ENCODE assay signal across 1 cellular context in genomic region chr13:74024314-74024713, GRCh38.
TF ChIP-seq lines count a peak whose summit lies in the region.

No MANE protein-coding gene starts in this region.

TF ChIP-seq in GM12878, 131 proteins besides CTCF, POLR2A, EP300 and RAD21 (continued from another document):
- no peak for TF ChIP-seq BCL3 (IDR thresholded peaks at IDR 0.05; ENCODE audit: borderline replicate concordance, insufficient read depth, low read depth, low read length, poor library complexity, severe bottlenecking)
- TF ChIP-seq USF2 (IDR thresholded peaks at IDR 0.05; ENCODE audit: borderline replicate concordance, low read depth, low read length): no peak
- TF ChIP-seq ZBTB33 (IDR thresholded peaks at IDR 0.05): no peak
- no peak for TF ChIP-seq SP1 (IDR thresholded peaks at IDR 0.05; ENCODE audit: low read depth, low read length)
